Comparison of ENCODE assay signal across 24 cellular contexts in genomic region chr15:37087050-37087691, GRCh38. TPM values are rescaled to one million over a fixed set of nuclear protein-coding genes. Genes with fewer than 3 reads are reported as not detected.
DNase-seq lines count a peak whose midpoint lies in the region; ATAC-seq and TF ChIP-seq lines count a peak whose summit lies in the region.
"Had no signal": no experiment of that assay in that cellular context is flagged by ENCODE, and none has a peak within 500 bp of the region (broad histone marks: within the 10 kb centered on the region; RNA-seq: fewer than 3 reads in every experiment).

No MANE protein-coding gene starts in this region.

- DNase-seq in left ventricle myocardium inferior (no peak), Right ventricle myocardium superior (no peak), epithelial cell of esophagus (ENCODE audit: low read depth) (peak; percentile 43), nephron progenitor cell (no peak), type B pancreatic cell (ENCODE audit: extremely low spot score, unreplicated experiment) (no peak), foreskin melanocyte (no peak), iPS-NIHi7 (ENCODE audit: extremely low spot score) (no peak)
- DNase-seq in activated CD4-positive, alpha-beta T cell treated with anti-CD3 and anti-CD28 coated beads, Interleukin-2, amount 10 ng/mL, durations not matched to agents 24 days and 14 days, result no peak
- DNase-seq: activated CD8-positive, alpha-beta memory T cell treated with anti-CD3 and anti-CD28 coated beads, Interleukin-2, amount 50 U/mL, for 4 hours; activated naive CD8-positive, alpha-beta T cell treated with anti-CD3 and anti-CD28 coated beads, Interleukin-2, amount 10 ng/mL, durations not matched to agents 7 days and 5 days; DMS53; effector memory CD8-positive, alpha-beta T cell; GF-D8; heart right ventricle; mucosa of descending colon; MV-4-11; NCI-H187; RPMI8226; spleen; stimulated activated CD4-positive, alpha-beta T cell treated with anti-CD3 and anti-CD28 coated beads, Interleukin-4, amount 100 ng/mL, for 24 hours; stimulated activated naive CD4-positive, alpha-beta T cell treated with Interleukin-2 at 50 U/mL for 16 hours; upper lobe of left lung had no signal

- H3K4me3 ChIP-seq in left ventricle myocardium inferior (no peak overlapping the region), epithelial cell of esophagus (ENCODE audit: low read length) (no peak overlapping the region)
- H3K4me3 ChIP-seq: A549, heart right ventricle, mucosa of descending colon, spleen, upper lobe of left lung had no signal

- peaks cover 99% of the 10 kb centered on the region for H3K4me1 ChIP-seq in left ventricle myocardium inferior
- H3K4me1 ChIP-seq: A549 had no signal

- no peak for TF ChIP-seq CTCF in left ventricle myocardium inferior (IDR thresholded peaks at IDR 0.05; ENCODE audit: borderline replicate concordance)
- no peak for TF ChIP-seq CTCF in epithelial cell of esophagus (IDR thresholded peaks at IDR 0.05; ENCODE audit: insufficient read depth, low read depth, low read length, missing control alignments)
- no peak for TF ChIP-seq CTCF in nephron progenitor cell (IDR thresholded peaks at IDR 0.05)
- TF ChIP-seq CTCF in type B pancreatic cell (conservative IDR thresholded peaks at IDR 0.05), result no peak

- peaks cover 12% of the 10 kb centered on the region for H3K36me3 ChIP-seq in left ventricle myocardium inferior

- H3K27me3 ChIP-seq in left ventricle myocardium inferior (ENCODE audit: low read depth), result no peaks in the 10 kb centered on the region
- H3K27me3 ChIP-seq: heart right ventricle, spleen, upper lobe of left lung had no signal

- ATAC-seq in Right ventricle myocardium superior (ENCODE audit: poor library complexity), result no peak
- ATAC-seq: A549; effector memory CD8-positive, alpha-beta T cell; mucosa of descending colon had no signal

- intact Hi-C loops in left ventricle myocardium inferior (cut with micrococcal nuclease) (no loop called here), Right ventricle myocardium superior (cut with DNase I) (no loop called here)
- intact Hi-C loops in activated CD4-positive, alpha-beta T cell treated with anti-CD3 and anti-CD28 coated beads, Interleukin-2, amount 10 ng/mL, durations not matched to agents 24 days and 14 days (cut with micrococcal nuclease), result no loop called here

- peaks cover 93% of the 10 kb centered on the region for H3K4me1 Mint-ChIP-seq in nephron progenitor cell
- peaks cover 59% of the 10 kb centered on the region for H3K4me1 Mint-ChIP-seq in type B pancreatic cell (ENCODE audit: unreplicated experiment)
- no peaks in the 10 kb centered on the region for H3K4me1 Mint-ChIP-seq in activated CD4-positive, alpha-beta T cell treated with anti-CD3 and anti-CD28 coated beads, Interleukin-2, amount 10 ng/mL, durations not matched to agents 24 days and 14 days
- H3K4me1 Mint-ChIP-seq: activated naive CD8-positive, alpha-beta T cell treated with anti-CD3 and anti-CD28 coated beads, Interleukin-2, amount 10 ng/mL, durations not matched to agents 7 days and 5 days had no signal

- H3K27ac Mint-ChIP-seq in nephron progenitor cell (peak overlapping the region; percentile 26), type B pancreatic cell (no peak overlapping the region)
- no peak overlapping the region for H3K27ac Mint-ChIP-seq in activated CD4-positive, alpha-beta T cell treated with anti-CD3 and anti-CD28 coated beads, Interleukin-2, amount 10 ng/mL, durations not matched to agents 24 days and 14 days
- H3K27ac Mint-ChIP-seq: activated naive CD8-positive, alpha-beta T cell treated with anti-CD3 and anti-CD28 coated beads, Interleukin-2, amount 10 ng/mL, durations not matched to agents 7 days and 5 days; B cell; effector memory CD8-positive, alpha-beta T cell had no signal

- H3K4me3 Mint-ChIP-seq in nephron progenitor cell, result peak overlapping the region; percentile 29
- H3K4me3 Mint-ChIP-seq in type B pancreatic cell, result peak overlapping the region; percentile 18
- no peak overlapping the region for H3K4me3 Mint-ChIP-seq in activated CD4-positive, alpha-beta T cell treated with anti-CD3 and anti-CD28 coated beads, Interleukin-2, amount 10 ng/mL, durations not matched to agents 24 days and 14 days
- H3K4me3 Mint-ChIP-seq: activated naive CD8-positive, alpha-beta T cell treated with anti-CD3 and anti-CD28 coated beads, Interleukin-2, amount 10 ng/mL, durations not matched to agents 7 days and 5 days; B cell; effector memory CD8-positive, alpha-beta T cell had no signal

- peak overlapping the region; percentile 69 for H3K27ac ChIP-seq in left ventricle myocardium inferior (replicated peaks)
- H3K27ac ChIP-seq: A549 had no signal

- no peaks in the 10 kb centered on the region for H3K9me3 Mint-ChIP-seq in nephron progenitor cell
- no peaks in the 10 kb centered on the region for H3K9me3 Mint-ChIP-seq in type B pancreatic cell
- H3K9me3 Mint-ChIP-seq in activated CD4-positive, alpha-beta T cell treated with anti-CD3 and anti-CD28 coated beads, Interleukin-2, amount 10 ng/mL, durations not matched to agents 24 days and 14 days, result no peaks in the 10 kb centered on the region
- H3K9me3 Mint-ChIP-seq: activated naive CD8-positive, alpha-beta T cell treated with anti-CD3 and anti-CD28 coated beads, Interleukin-2, amount 10 ng/mL, durations not matched to agents 7 days and 5 days; effector memory CD8-positive, alpha-beta T cell had no signal

- H3K9me3 ChIP-seq in left ventricle myocardium inferior (replicated peaks), result no peaks in the 10 kb centered on the region
- H3K9me3 ChIP-seq: A549, heart right ventricle, mucosa of descending colon, spleen, upper lobe of left lung had no signal

- H3K36me3 Mint-ChIP-seq in nephron progenitor cell (ENCODE audit: low read depth) (peaks cover 91% of the 10 kb centered on the region), type B pancreatic cell (peaks cover 65% of the 10 kb centered on the region)
- no peaks in the 10 kb centered on the region for H3K36me3 Mint-ChIP-seq in activated CD4-positive, alpha-beta T cell treated with anti-CD3 and anti-CD28 coated beads, Interleukin-2, amount 10 ng/mL, durations not matched to agents 24 days and 14 days (ENCODE audit: low read depth)
- H3K36me3 Mint-ChIP-seq: activated naive CD8-positive, alpha-beta T cell treated with anti-CD3 and anti-CD28 coated beads, Interleukin-2, amount 10 ng/mL, durations not matched to agents 7 days and 5 days had no signal

- no peaks in the 10 kb centered on the region for H3K27me3 Mint-ChIP-seq in nephron progenitor cell (ENCODE audit: low read depth, poor library complexity)
- no peaks in the 10 kb centered on the region for H3K27me3 Mint-ChIP-seq in type B pancreatic cell
- peaks cover 4% of the 10 kb centered on the region for H3K27me3 Mint-ChIP-seq in activated CD4-positive, alpha-beta T cell treated with anti-CD3 and anti-CD28 coated beads, Interleukin-2, amount 10 ng/mL, durations not matched to agents 24 days and 14 days
- H3K27me3 Mint-ChIP-seq: activated naive CD8-positive, alpha-beta T cell treated with anti-CD3 and anti-CD28 coated beads, Interleukin-2, amount 10 ng/mL, durations not matched to agents 7 days and 5 days had no signal

RNA-seq across cellular contexts. Expression of gene MEIS2, which starts 13.2 kb away (rescaled TPM):
- total RNA-seq in left ventricle myocardium inferior (36.0 TPM), Right ventricle myocardium superior (43.9 TPM), type B pancreatic cell (ENCODE audit: low replicate concordance) (152 and 211 TPM in 2 replicates)
- not detected in 2 replicates for total RNA-seq in activated CD4-positive, alpha-beta T cell treated with anti-CD3 and anti-CD28 coated beads, Interleukin-2, amount 10 ng/mL, durations not matched to agents 24 days and 14 days
- total RNA-seq: activated naive CD8-positive, alpha-beta T cell treated with anti-CD3 and anti-CD28 coated beads, Interleukin-2, amount 10 ng/mL, durations not matched to agents 7 days and 5 days had no signal

Comparison
In these comparisons a context has a peak if more than half of its experiments do, and no peak if none do; other contexts are left out.
1. RNA of gene MEIS2, which starts 13.2 kb away (total RNA-seq): 152 to 211 TPM in type B pancreatic cell, 43.9 TPM in Right ventricle myocardium superior (single experiment) and 36.0 TPM in left ventricle myocardium inferior (single experiment); not detected in activated CD4-positive, alpha-beta T cell treated with anti-CD3 and anti-CD28 coated beads, Interleukin-2, amount 10 ng/mL, durations not matched to agents 24 days and 14 days; every median in the first group is over 10 times any median in the second.